ENCODE assay signal across 16 cellular contexts in the genomic region with DNA sequence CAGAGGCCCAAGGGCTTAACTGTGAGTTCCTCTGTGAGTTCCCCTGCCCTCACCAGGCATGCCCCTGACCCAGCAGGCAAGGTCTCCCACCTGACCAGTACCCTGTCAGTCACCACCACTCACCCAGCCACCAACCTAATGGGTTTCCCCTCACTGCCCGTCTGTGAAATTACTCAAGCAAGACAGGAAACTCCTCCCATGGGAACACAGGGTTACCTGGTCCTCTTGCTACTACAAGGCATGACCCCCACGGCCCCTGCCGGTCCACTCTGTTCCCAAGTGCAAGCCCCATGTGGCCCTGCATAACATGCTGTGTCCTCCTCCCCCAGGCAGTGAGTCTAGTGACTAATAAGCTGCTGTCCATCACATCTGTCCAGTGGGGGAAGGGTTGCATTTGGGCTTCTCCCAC. TPM values are rescaled to one million over a fixed set of nuclear protein-coding genes. Genes with fewer than 3 reads are reported as not detected.
DNase-seq lines count a peak whose midpoint lies in the region; ATAC-seq, FAIRE-seq and TF ChIP-seq lines count a peak whose summit lies in the region.
"Had no signal": no experiment of that assay in that cellular context is flagged by ENCODE, and none has a peak within 500 bp of the region (broad histone marks: within the 10 kb centered on the region; RNA-seq: fewer than 3 reads in every experiment).

No MANE protein-coding gene starts in this region.

- TF ChIP-seq CTCF in DOHH2 (IDR thresholded peaks at IDR 0.05; ENCODE audit: low read depth, low read length, poor library complexity, severe bottlenecking) (no peak), lower lobe of right lung (IDR thresholded peaks at IDR 0.05) (no peak)

- H3K27ac Mint-ChIP-seq in T-helper 17 cell (peak overlapping the region; percentile 78), memory B cell (peak overlapping the region; percentile 48)

- no peaks in the 10 kb centered on the region for H4K20me1 ChIP-seq in DOHH2 (ENCODE audit: control insufficient read depth, insufficient read depth, low read depth, low read length)

- intact Hi-C loops in lower lobe of right lung (cut with DNase I), result no loop called here

- peaks cover 58% of the 10 kb centered on the region for H3K4me1 ChIP-seq in DOHH2 (ENCODE audit: control insufficient read depth, low read length)
- peaks cover 13% of the 10 kb centered on the region for H3K4me1 ChIP-seq in lower lobe of right lung

- H3K4me3 Mint-ChIP-seq in T-helper 17 cell (no peak overlapping the region), memory B cell (no peak overlapping the region)

- no peaks in the 10 kb centered on the region for H3K27me3 ChIP-seq in DOHH2 (ENCODE audit: control insufficient read depth, low read length)
- H3K27me3 ChIP-seq in lower lobe of right lung (ENCODE audit: low read depth), result no peaks in the 10 kb centered on the region
- H3K27me3 ChIP-seq: vagina had no signal

- peaks cover 4% of the 10 kb centered on the region for H3K36me3 Mint-ChIP-seq in T-helper 17 cell (ENCODE audit: low read depth)
- H3K36me3 Mint-ChIP-seq in memory B cell, result no peaks in the 10 kb centered on the region

- H3K79me2 ChIP-seq in DOHH2 (ENCODE audit: control insufficient read depth, low read length), result no peaks in the 10 kb centered on the region

- no peaks in the 10 kb centered on the region for H3K9me3 Mint-ChIP-seq in memory B cell

- DNase-seq in T-helper 17 cell (no peak), memory B cell (ENCODE audit: low spot score in 2 of 2) (no peak), lower lobe of right lung (no peak), RCC 7860 (ENCODE audit: low spot score) (no peak), DMS114 treated with DMSO at 0.1 percent for 48 hours (lab: John Stamatoyannopoulos, UW; ENCODE audit: unreplicated experiment) (no peak), AML-193 (lab: John Stamatoyannopoulos, UW) (no peak)
- DNase-seq: activated CD8-positive, alpha-beta memory T cell treated with anti-CD3 and anti-CD28 coated beads, Interleukin-2, amount 50 U/mL, for 4 hours; NCI-H1694 treated with DMSO at 0.1 percent for 48 hours; OCI-M1; T-helper 9 cell had no signal

- H3K4me1 Mint-ChIP-seq in T-helper 17 cell, result peaks cover 28% of the 10 kb centered on the region
- H3K4me1 Mint-ChIP-seq in memory B cell, result peaks cover 14% of the 10 kb centered on the region

- H3K27ac ChIP-seq in DOHH2 (ENCODE audit: low read depth, low read length), result peak overlapping the region; percentile 13; the same call in 1 of the 2 replicates
- no peak overlapping the region for H3K27ac ChIP-seq in lower lobe of right lung
- H3K27ac ChIP-seq: vagina had no signal

- no peaks in the 10 kb centered on the region for H3K9me2 ChIP-seq in DOHH2 (replicated peaks; ENCODE audit: control insufficient read depth, low read length)

- no peaks in the 10 kb centered on the region for H3K36me3 ChIP-seq in DOHH2 (ENCODE audit: control insufficient read depth, low read length)
- no peaks in the 10 kb centered on the region for H3K36me3 ChIP-seq in lower lobe of right lung
- H3K36me3 ChIP-seq: vagina had no signal

- peaks cover 3% of the 10 kb centered on the region; the same call in 1 of the 2 replicates for H3F3A ChIP-seq in DOHH2 (ENCODE audit: control insufficient read depth, insufficient read depth)

- ATAC-seq in GM21360 (IDR thresholded peaks at IDR 0.05; ENCODE audit: unreplicated experiment) (peak; percentile 49), T-helper 17 cell (no peak), memory B cell (ENCODE audit: low read depth) (no peak), lower lobe of right lung (no peak)

- no peaks in the 10 kb centered on the region for H3K9me3 ChIP-seq in DOHH2 (ENCODE audit: control insufficient read depth, insufficient read depth, low read length)
- H3K9me3 ChIP-seq in T-helper 17 cell (ENCODE audit: control insufficient read depth, low read length, poor library complexity, severe bottlenecking), result no peaks in the 10 kb centered on the region
- no peaks in the 10 kb centered on the region for H3K9me3 ChIP-seq in lower lobe of right lung
- H3K9me3 ChIP-seq: vagina had no signal

- H3K27me3 Mint-ChIP-seq in T-helper 17 cell (no peaks in the 10 kb centered on the region), memory B cell (no peaks in the 10 kb centered on the region)

- peak overlapping the region; percentile 60 for H3K4me2 ChIP-seq in DOHH2 (ENCODE audit: low read length)

- FAIRE-seq in RCC 7860 (lab: Jason Lieb, UNC), result no peak
- FAIRE-seq: endometrium, GM12891 had no signal

- H3K4me3 ChIP-seq in DOHH2 (ENCODE audit: low read length), result peak overlapping the region; percentile 39
- no peak overlapping the region for H3K4me3 ChIP-seq in lower lobe of right lung
- H3K4me3 ChIP-seq: skin epidermis, vagina had no signal

RNA-seq across cellular contexts. Expression of a gene that starts 8.0 kb away (rescaled TPM):
- total RNA-seq in T-helper 17 cell (10 to 100 TPM; 18.1 to 23.1 TPM), lower lobe of right lung (13.4 TPM)

RNA-seq across cellular contexts. Expression of a gene that starts 33.1 kb away (rescaled TPM):
- total RNA-seq in T-helper 17 cell, result 1 to 10 TPM; 1.3 to 1.7 TPM
- 0.09 TPM for total RNA-seq in lower lobe of right lung

RNA-seq across cellular contexts. Expression of a gene that starts 49.8 kb away (rescaled TPM):
- total RNA-seq in T-helper 17 cell (not detected), lower lobe of right lung (not detected)
- total RNA-seq: vagina had no signal
